Comparison of ENCODE assay signal across 1 cellular context in the genomic region with DNA sequence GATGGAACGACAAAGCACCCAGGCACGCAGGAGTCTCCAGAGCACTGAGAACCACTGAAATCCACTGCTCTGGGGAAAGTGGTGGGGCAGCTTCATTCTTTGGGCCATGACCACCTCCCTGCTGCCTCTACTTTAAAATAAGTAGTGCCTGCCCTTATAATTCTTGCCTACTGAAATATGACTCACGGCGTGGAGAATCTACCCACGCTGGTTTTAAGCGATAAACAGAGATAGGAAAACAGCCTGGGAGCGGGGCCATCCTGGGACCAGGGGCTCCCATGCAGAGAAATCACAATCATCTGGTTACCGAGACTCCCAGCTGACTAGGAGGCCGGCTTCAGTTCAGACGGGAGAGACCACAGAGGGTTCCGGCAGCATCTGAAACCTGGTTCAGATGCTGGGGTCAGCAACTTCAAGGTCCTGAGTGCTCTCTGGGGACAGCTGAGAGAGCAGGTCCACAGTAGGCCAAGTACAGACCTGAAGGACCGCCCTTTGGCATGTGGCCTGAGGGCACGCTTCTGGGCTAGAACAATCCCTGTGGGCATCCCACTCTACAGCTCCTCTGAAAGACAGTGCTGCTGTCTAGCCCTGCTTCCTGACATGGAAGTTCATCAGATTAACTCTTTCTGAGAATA.
TF ChIP-seq lines count a peak whose summit lies in the region.

No MANE protein-coding gene starts in this region.

TF ChIP-seq in GM23338, 12 proteins besides CTCF, POLR2A, EP300 and RAD21 (continued from another document):
- TF ChIP-seq, protein P1, sequence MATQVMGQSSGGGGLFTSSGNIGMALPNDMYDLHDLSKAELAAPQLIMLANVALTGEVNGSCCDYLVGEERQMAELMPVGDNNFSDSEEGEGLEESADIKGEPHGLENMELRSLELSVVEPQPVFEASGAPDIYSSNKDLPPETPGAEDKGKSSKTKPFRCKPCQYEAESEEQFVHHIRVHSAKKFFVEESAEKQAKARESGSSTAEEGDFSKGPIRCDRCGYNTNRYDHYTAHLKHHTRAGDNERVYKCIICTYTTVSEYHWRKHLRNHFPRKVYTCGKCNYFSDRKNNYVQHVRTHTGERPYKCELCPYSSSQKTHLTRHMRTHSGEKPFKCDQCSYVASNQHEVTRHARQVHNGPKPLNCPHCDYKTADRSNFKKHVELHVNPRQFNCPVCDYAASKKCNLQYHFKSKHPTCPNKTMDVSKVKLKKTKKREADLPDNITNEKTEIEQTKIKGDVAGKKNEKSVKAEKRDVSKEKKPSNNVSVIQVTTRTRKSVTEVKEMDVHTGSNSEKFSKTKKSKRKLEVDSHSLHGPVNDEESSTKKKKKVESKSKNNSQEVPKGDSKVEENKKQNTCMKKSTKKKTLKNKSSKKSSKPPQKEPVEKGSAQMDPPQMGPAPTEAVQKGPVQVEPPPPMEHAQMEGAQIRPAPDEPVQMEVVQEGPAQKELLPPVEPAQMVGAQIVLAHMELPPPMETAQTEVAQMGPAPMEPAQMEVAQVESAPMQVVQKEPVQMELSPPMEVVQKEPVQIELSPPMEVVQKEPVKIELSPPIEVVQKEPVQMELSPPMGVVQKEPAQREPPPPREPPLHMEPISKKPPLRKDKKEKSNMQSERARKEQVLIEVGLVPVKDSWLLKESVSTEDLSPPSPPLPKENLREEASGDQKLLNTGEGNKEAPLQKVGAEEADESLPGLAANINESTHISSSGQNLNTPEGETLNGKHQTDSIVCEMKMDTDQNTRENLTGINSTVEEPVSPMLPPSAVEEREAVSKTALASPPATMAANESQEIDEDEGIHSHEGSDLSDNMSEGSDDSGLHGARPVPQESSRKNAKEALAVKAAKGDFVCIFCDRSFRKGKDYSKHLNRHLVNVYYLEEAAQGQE (IDR thresholded peaks at IDR 0.05; ENCODE audit: unreplicated experiment), result no peak
- TF ChIP-seq EZH2phosphoT487 (IDR thresholded peaks at IDR 0.05; ENCODE audit: unreplicated experiment) (no peak), POLR2AphosphoS5 (IDR thresholded peaks at IDR 0.05; ENCODE audit: low read depth) (no peak), NANOG (IDR thresholded peaks at IDR 0.05; ENCODE audit: borderline replicate concordance) (no peak), JUNB (IDR thresholded peaks at IDR 0.05; ENCODE audit: unreplicated experiment) (no peak), ZNF331 (CRISPR knock-in tag; IDR thresholded peaks at IDR 0.05; ENCODE audit: low read depth) (no peak), CREB1 (CRISPR knock-in tag; IDR thresholded peaks at IDR 0.05; ENCODE audit: low read depth) (no peak), ZNF114 (CRISPR knock-in tag; IDR thresholded peaks at IDR 0.05) (no peak), EZH2 (IDR thresholded peaks at IDR 0.05; ENCODE audit: low read depth, unreplicated experiment) (no peak)
- TF ChIP-seq, protein P2, sequence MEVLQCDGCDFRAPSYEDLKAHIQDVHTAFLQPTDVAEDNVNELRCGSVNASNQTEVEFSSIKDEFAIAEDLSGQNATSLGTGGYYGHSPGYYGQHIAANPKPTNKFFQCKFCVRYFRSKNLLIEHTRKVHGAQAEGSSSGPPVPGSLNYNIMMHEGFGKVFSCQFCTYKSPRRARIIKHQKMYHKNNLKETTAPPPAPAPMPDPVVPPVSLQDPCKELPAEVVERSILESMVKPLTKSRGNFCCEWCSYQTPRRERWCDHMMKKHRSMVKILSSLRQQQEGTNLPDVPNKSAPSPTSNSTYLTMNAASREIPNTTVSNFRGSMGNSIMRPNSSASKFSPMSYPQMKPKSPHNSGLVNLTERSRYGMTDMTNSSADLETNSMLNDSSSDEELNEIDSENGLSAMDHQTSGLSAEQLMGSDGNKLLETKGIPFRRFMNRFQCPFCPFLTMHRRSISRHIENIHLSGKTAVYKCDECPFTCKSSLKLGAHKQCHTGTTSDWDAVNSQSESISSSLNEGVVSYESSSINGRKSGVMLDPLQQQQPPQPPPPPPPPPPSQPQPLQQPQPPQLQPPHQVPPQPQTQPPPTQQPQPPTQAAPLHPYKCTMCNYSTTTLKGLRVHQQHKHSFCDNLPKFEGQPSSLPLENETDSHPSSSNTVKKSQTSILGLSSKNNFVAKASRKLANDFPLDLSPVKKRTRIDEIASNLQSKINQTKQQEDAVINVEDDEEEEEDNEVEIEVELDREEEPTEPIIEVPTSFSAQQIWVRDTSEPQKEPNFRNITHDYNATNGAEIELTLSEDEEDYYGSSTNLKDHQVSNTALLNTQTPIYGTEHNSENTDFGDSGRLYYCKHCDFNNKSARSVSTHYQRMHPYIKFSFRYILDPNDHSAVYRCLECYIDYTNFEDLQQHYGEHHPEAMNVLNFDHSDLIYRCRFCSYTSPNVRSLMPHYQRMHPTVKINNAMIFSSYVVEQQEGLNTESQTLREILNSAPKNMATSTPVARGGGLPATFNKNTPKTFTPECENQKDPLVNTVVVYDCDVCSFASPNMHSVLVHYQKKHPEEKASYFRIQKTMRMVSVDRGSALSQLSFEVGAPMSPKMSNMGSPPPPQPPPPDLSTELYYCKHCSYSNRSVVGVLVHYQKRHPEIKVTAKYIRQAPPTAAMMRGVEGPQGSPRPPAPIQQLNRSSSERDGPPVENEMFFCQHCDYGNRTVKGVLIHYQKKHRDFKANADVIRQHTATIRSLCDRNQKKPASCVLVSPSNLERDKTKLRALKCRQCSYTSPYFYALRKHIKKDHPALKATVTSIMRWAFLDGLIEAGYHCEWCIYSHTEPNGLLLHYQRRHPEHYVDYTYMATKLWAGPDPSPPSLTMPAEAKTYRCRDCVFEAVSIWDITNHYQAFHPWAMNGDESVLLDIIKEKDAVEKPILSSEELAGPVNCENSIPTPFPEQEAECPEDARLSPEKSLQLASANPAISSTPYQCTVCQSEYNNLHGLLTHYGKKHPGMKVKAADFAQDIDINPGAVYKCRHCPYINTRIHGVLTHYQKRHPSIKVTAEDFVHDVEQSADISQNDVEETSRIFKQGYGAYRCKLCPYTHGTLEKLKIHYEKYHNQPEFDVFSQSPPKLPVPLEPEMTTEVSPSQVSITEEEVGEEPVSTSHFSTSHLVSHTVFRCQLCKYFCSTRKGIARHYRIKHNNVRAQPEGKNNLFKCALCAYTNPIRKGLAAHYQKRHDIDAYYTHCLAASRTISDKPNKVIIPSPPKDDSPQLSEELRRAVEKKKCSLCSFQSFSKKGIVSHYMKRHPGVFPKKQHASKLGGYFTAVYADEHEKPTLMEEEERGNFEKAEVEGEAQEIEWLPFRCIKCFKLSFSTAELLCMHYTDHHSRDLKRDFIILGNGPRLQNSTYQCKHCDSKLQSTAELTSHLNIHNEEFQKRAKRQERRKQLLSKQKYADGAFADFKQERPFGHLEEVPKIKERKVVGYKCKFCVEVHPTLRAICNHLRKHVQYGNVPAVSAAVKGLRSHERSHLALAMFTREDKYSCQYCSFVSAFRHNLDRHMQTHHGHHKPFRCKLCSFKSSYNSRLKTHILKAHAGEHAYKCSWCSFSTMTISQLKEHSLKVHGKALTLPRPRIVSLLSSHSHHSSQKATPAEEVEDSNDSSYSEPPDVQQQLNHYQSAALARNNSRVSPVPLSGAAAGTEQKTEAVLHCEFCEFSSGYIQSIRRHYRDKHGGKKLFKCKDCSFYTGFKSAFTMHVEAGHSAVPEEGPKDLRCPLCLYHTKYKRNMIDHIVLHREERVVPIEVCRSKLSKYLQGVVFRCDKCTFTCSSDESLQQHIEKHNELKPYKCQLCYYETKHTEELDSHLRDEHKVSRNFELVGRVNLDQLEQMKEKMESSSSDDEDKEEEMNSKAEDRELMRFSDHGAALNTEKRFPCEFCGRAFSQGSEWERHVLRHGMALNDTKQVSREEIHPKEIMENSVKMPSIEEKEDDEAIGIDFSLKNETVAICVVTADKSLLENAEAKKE (CRISPR knock-in tag; IDR thresholded peaks at IDR 0.05), result no peak
- TF ChIP-seq, protein P3, sequence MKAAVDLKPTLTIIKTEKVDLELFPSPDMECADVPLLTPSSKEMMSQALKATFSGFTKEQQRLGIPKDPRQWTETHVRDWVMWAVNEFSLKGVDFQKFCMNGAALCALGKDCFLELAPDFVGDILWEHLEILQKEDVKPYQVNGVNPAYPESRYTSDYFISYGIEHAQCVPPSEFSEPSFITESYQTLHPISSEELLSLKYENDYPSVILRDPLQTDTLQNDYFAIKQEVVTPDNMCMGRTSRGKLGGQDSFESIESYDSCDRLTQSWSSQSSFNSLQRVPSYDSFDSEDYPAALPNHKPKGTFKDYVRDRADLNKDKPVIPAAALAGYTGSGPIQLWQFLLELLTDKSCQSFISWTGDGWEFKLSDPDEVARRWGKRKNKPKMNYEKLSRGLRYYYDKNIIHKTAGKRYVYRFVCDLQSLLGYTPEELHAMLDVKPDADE (IDR thresholded peaks at IDR 0.05), result no peak
